ENCODE assay signal across 13 cellular contexts in genomic region chr1:77556045-77556444, GRCh38.
"Had no signal": no experiment of that assay in that cellular context is flagged by ENCODE, and none has a peak within 500 bp of the region (broad histone marks: within the 10 kb centered on the region; RNA-seq: fewer than 3 reads in every experiment).

No MANE protein-coding gene starts in this region.

- H3K9me3 Mint-ChIP-seq: activated CD8-positive, alpha-beta T cell treated with anti-CD3 and anti-CD28 coated beads for 36 hours; endodermal cell; immature natural killer cell; nephron progenitor cell; stimulated activated memory B cell treated with anti-CD40 and anti-IgM and Interleukin-4, amounts not matched to agents 10 μg/mL and 1 μg/mL and 100 μg/mL, for 72 hours had no signal

- H3K27me3 Mint-ChIP-seq: activated CD8-positive, alpha-beta T cell treated with anti-CD3 and anti-CD28 coated beads for 36 hours had no signal

- H3K4me3 ChIP-seq: adrenal gland, cardiac muscle cell, dorsolateral prefrontal cortex, heart left ventricle, thyroid gland had no signal

- ATAC-seq: activated CD8-positive, alpha-beta T cell treated with anti-CD3 and anti-CD28 coated beads for 36 hours; heart left ventricle had no signal

- H3K36me3 Mint-ChIP-seq: WTC11 had no signal

- H3K4me1 Mint-ChIP-seq: stimulated activated memory B cell treated with anti-CD40 and anti-IgM and Interleukin-4, amounts not matched to agents 10 μg/mL and 1 μg/mL and 100 μg/mL, for 72 hours; WTC11 had no signal

- H3K36me3 ChIP-seq: adrenal gland, cardiac muscle cell, thyroid gland had no signal

- H3K4me3 Mint-ChIP-seq: activated CD8-positive, alpha-beta T cell treated with anti-CD3 and anti-CD28 coated beads for 36 hours; endodermal cell; immature natural killer cell; nephron progenitor cell; stimulated activated memory B cell treated with anti-CD40 and anti-IgM and Interleukin-4, amounts not matched to agents 10 μg/mL and 1 μg/mL and 100 μg/mL, for 72 hours; WTC11 had no signal

- H3K9me3 ChIP-seq: adrenal gland, heart left ventricle, thyroid gland had no signal

- H3K4me1 ChIP-seq: heart left ventricle, thyroid gland had no signal

- H3K27me3 ChIP-seq: adrenal gland, cardiac muscle cell, dorsolateral prefrontal cortex, heart left ventricle, thyroid gland had no signal

- H3K27ac Mint-ChIP-seq: activated CD8-positive, alpha-beta T cell treated with anti-CD3 and anti-CD28 coated beads for 36 hours; endodermal cell; immature natural killer cell; nephron progenitor cell; stimulated activated memory B cell treated with anti-CD40 and anti-IgM and Interleukin-4, amounts not matched to agents 10 μg/mL and 1 μg/mL and 100 μg/mL, for 72 hours; WTC11 had no signal

- H3K27ac ChIP-seq: adrenal gland, cardiac muscle cell, heart left ventricle, thyroid gland had no signal

- DNase-seq: activated CD4-positive, alpha-beta T cell treated with anti-CD3 and anti-CD28 coated beads for 4 hours; activated CD8-positive, alpha-beta T cell treated with anti-CD3 and anti-CD28 coated beads for 36 hours; adrenal gland; dorsolateral prefrontal cortex; endodermal cell; heart left ventricle; immature natural killer cell; nephron progenitor cell; occipital lobe; thyroid gland had no signal
